Comparison of ENCODE assay signal across 14 cellular contexts in the genomic region with DNA sequence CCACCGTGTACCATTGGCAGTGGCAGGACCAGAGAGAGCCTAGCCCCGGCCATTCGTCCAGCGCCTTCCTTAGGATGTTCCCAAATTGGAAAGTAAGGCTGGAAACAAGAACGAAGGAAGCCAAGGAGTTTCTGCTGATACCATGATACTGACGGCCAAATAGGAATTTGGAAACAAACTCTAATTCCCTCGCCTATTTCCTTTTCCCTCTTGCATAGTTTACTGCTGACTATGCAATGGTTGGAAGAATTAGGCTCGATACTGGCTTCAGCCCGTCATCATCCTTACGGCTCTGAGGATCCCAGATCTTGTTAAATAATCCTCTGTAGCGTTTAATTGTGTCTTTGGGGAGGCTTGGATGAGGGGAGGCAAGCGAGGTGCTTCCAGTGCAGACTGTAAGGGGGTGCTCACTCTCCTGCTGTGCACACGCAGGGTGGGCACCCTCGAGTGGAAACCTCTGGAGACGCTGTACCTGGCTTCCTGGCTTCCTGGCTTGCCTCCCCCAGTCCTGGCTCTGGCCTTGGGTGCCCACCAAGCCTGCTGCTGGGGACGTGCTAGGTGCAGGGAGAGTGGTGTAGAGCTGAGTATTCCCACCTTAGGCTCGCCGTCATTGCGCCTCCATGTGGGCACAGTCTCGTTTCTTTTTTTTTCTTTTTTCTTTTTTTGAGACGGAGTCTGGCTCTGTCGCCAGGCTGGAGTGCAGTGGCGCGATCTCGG.
"Had no signal": no experiment of that assay in that cellular context is flagged by ENCODE, and none has a peak within 500 bp of the region (broad histone marks: within the 10 kb centered on the region; RNA-seq: fewer than 3 reads in every experiment).

No MANE protein-coding gene starts in this region.

- H3K4me3 ChIP-seq: sigmoid colon had no signal

- H3K36me3 ChIP-seq: brain microvascular endothelial cell, sigmoid colon had no signal

- H3K9me3 ChIP-seq: sigmoid colon had no signal

- H3K27ac ChIP-seq: brain microvascular endothelial cell, sigmoid colon had no signal

- DNase-seq: activated CD4-positive, alpha-beta T cell treated with anti-CD3 and anti-CD28 coated beads, Interleukin-2, amount 50 U/mL, for 4 hours; activated CD8-positive, alpha-beta memory T cell treated with anti-CD3 and anti-CD28 coated beads, Interleukin-2, amount 10 ng/mL, durations not matched to agents 7 days and 5 days; activated effector memory CD4-positive, alpha-beta T cell treated with Interleukin-2 at 50 U/mL for 16 hours; activated T-cell treated with anti-CD3 and anti-CD28 coated beads, Interleukin-2, amount 50 U/mL, for 24 hours; amniotic stem cell; brain microvascular endothelial cell; effector memory CD8-positive, alpha-beta T cell; hypothalamus; left colon; naive thymus-derived CD4-positive, alpha-beta T cell; sigmoid colon; stimulated activated CD4-positive, alpha-beta T cell treated with anti-CD3 and anti-CD28 coated beads, Interleukin-2, amount 100 ng/mL, for 24 hours; stimulated activated naive CD4-positive, alpha-beta T cell treated with Interleukin-2 at 50 U/mL for 16 hours; T-helper 2 cell had no signal

- H3K4me1 ChIP-seq: sigmoid colon had no signal

- ATAC-seq: activated CD8-positive, alpha-beta memory T cell treated with anti-CD3 and anti-CD28 coated beads, Interleukin-2, amount 10 ng/mL, durations not matched to agents 7 days and 5 days; effector memory CD8-positive, alpha-beta T cell; left colon; naive thymus-derived CD4-positive, alpha-beta T cell had no signal

- H3K27me3 ChIP-seq: brain microvascular endothelial cell, sigmoid colon had no signal
